4 cellular contexts compared by ENCODE assay signal in the genomic region with DNA sequence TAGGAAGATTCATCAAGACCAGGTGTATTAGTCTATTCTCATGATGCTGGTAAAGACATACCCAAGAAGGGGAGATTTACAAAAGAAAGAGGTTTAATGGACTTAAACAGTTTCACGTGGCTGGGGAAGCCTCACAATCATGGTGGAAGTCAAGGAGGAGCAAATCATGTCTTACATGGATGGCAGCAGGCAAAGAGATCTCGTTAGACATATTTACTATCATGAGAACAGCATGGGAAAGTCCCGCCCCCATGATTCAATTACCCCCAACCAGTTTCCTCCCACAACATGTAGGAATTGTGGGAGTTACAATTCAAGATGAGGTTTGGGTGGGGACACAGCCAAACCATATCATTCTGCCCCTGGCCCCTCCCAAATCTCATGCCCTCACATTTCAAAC. TPM values are rescaled to one million over a fixed set of nuclear protein-coding genes. Genes with fewer than 3 reads are reported as not detected.
"Had no signal": no experiment of that assay in that cellular context is flagged by ENCODE, and none has a peak within 500 bp of the region (broad histone marks: within the 10 kb centered on the region; RNA-seq: fewer than 3 reads in every experiment).

No MANE protein-coding gene starts in this region.

RNA-seq across cellular contexts. Expression of a gene that starts 12.4 kb away (rescaled TPM):
- total RNA-seq: HT-29 had no signal
- polyA plus RNA-seq: IgD-negative memory B cell had no signal

RNA-seq across cellular contexts. Expression of a gene that starts 50.4 kb away (rescaled TPM):
- total RNA-seq: HT-29, HT1080, IMR-90 had no signal
- polyA plus RNA-seq: IgD-negative memory B cell had no signal

RNA-seq across cellular contexts. Expression of a gene that starts 58.4 kb away (rescaled TPM):
- total RNA-seq: HT-29, IMR-90 had no signal
- polyA plus RNA-seq: IgD-negative memory B cell had no signal
